Comparison of ENCODE assay signal across 9 cellular contexts in the genomic region with DNA sequence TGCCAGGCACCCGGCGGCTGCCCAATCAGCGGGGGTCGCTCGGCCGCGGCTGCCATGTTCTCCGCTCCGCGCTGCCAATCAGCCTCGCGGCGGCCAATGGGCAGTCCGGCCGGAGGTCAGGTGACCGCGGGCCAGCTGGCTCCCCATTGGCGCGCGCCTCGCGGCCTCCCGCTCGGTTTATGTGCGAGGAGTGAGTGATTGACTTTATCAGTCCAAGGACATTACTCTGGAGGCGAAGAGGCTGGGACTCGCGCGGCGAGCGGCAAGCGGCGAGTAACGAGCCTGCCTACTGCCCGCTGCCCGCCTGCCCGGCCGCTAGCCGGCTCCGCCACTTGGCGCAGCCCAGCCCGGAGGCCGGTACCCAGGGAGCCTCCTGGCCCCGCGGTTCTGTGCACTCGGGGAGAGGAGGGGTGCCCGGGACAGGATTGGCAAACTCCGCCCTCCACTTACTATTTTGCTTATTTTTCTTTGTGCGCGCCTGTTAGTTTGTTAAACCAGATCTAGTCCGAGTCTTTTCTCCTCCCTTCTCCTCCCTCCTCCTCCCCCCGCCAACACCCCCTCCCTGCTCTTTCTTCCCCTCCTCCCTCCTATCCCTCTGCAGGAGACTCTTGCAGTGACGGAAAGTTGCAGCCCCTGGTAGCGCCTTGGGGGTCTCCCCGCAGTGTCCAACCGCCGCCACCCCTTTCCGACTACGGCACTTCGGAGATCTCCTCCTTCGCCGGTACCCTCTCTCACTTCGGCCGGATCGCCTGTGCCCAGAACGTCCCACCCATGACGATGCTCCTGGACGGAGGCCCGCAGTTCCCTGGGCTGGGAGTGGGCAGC. TPM values are rescaled to one million over a fixed set of nuclear protein-coding genes. Genes with fewer than 3 reads are reported as not detected.
DNase-seq lines count a peak whose midpoint lies in the region; ATAC-seq and TF ChIP-seq lines count a peak whose summit lies in the region.
"Had no signal": no experiment of that assay in that cellular context is flagged by ENCODE, and none has a peak within 500 bp of the region (broad histone marks: within the 10 kb centered on the region; RNA-seq: fewer than 3 reads in every experiment).

A gene (plus strand): TSS at position 207 of the 825 bp plus-strand sequence. CDS start 565 bp downstream, at position 772.

- H3K4me1 ChIP-seq in ascending aorta = no peaks in the 10 kb centered on the region

- H3K9me3 ChIP-seq in ascending aorta = no peaks in the 10 kb centered on the region
- peaks cover 10% of the 10 kb centered on the region for H3K9me3 ChIP-seq in iPS-18c (ENCODE audit: control insufficient read depth, insufficient read depth, low read length)

- no peak for TF ChIP-seq CTCF in ascending aorta (IDR thresholded peaks at IDR 0.05)

- peaks cover 6% of the 10 kb centered on the region for H3K27me3 ChIP-seq in ascending aorta

- H3K27ac ChIP-seq in ascending aorta = no peak within 1 kb of the TSS

- no peaks in the 10 kb centered on the region for H3K36me3 ChIP-seq in ascending aorta

- peak within 1 kb of the TSS; percentile 54 to 70 for H3K4me3 ChIP-seq in ascending aorta
- peak within 1 kb of the TSS; percentile 66 for H3K4me3 ChIP-seq in iPS-18c (ENCODE audit: insufficient read depth, low read depth, low read length)

- ATAC-seq in Right ventricle myocardium inferior (peak; percentile 88), sciatic nerve (peak; percentile 82), GM18517 (IDR thresholded peaks at IDR 0.05; ENCODE audit: unreplicated experiment) (no peak)

- intact Hi-C loops in Right ventricle myocardium inferior (cut with DNase I) = no loop called here
- intact Hi-C loops in cardiac septum (cut with DNase I) = no loop called here
- intact Hi-C loops in ascending aorta (cut with DNase I) = no loop called here
- intact Hi-C loops in sciatic nerve (cut with DNase I) = no loop called here

- in situ Hi-C loops in KBM-7 (cut with MboI; ENCODE audit: low pct_unique_long_range_greater_than_20kb, low sequenced_read_pairs) = no loop called here

- DNase-seq in Right ventricle myocardium inferior (ENCODE audit: missing footprints) (peak; percentile 85), cardiac septum (ENCODE audit: low spot score) (no peak), ascending aorta (ENCODE audit: low spot score in 2 of 2) (peak in 1 of 2 donors; percentile 74), sciatic nerve (ENCODE audit: low spot score) (peak; percentile 75), KBM-7 (no peak)
- DNase-seq in stimulated activated naive CD4-positive, alpha-beta T cell (lab: John Stamatoyannopoulos, UW) = no peak

RNA-seq across cellular contexts. Expression of the gene that starts here (rescaled TPM):
- total RNA-seq in Right ventricle myocardium inferior (not detected), cardiac septum (not detected), ascending aorta (not detected), sciatic nerve (not detected)
- total RNA-seq: T-helper 1 cell treated with Interleukin-12 subunit alpha and Interleukin-12 subunit beta and Interleukin-4 antibody, amounts not matched to agents 30 ng/mL and 1 ng/mL, for 36 hours had no signal

Comparison
In these comparisons a context has a peak if more than half of its experiments do, and no peak if none do; other contexts are left out.
1. Peak in DNase-seq and ATAC-seq in Right ventricle myocardium inferior; RNA of the gene not detected or under 1 TPM.
2. Peak in DNase-seq and ATAC-seq in sciatic nerve; RNA of the gene not detected or under 1 TPM.